In genomic region chr19:49812452-49812996, GRCh38 we compare ENCODE assay signal across 8 cellular contexts. TPM values are rescaled to one million over a fixed set of nuclear protein-coding genes. Genes with fewer than 3 reads are reported as not detected.
DNase-seq lines count a peak whose midpoint lies in the region; ATAC-seq and TF ChIP-seq lines count a peak whose summit lies in the region.

No MANE protein-coding gene starts in this region.

- H3K4me1 ChIP-seq in heart right ventricle (peaks cover 8 to 49% (median 28%) of the 10 kb centered on the region in 9 donors), vagina (peaks cover 42% of the 10 kb centered on the region)

- POLR2A ChIA-PET in MCF 10A (lab: Yijun Ruan, JAX): interaction anchor here (1.0 to 2.9 kb wide), 10 partner anchors 8 to 325 kb away, joined by 3 to 32 read pairs (median 6); partner anchors contain the start of genes AKT1S1, AP2A1, PTOV1 and RPL13A

- BruUV-seq in MCF 10A (replicated peaks; lab: Mats Ljungman, UMichigan): no TSS peak

- H3K36me3 Mint-ChIP-seq in MCF 10A (ENCODE audit: insufficient read depth, unreplicated experiment): peaks cover 17% of the 10 kb centered on the region

- H3K4me3 Mint-ChIP-seq in MCF 10A (ENCODE audit: unreplicated experiment): peak overlapping the region; percentile 92

- H3K27me3 ChIP-seq in heart right ventricle: no peaks in the 10 kb centered on the region
- no peaks in the 10 kb centered on the region for H3K27me3 ChIP-seq in vagina

- H3K36me3 ChIP-seq in heart right ventricle (peaks cover 0 to 5% (median 0%) of the 10 kb centered on the region in 9 donors), vagina (no peaks in the 10 kb centered on the region)

- no peak for ATAC-seq in heart right ventricle
- ATAC-seq in Right ventricle myocardium superior (ENCODE audit: poor library complexity): no peak

- CTCF ChIA-PET in MCF 10A (lab: Yijun Ruan, JAX): interaction anchor here (0.5 kb wide), 1 partner anchor 68 kb away, joined by 3 read pairs; no protein-coding TSS in a partner anchor

- peaks cover 9% of the 10 kb centered on the region for H3K4me1 Mint-ChIP-seq in MCF 10A (ENCODE audit: insufficient read depth, unreplicated experiment)

- H3K27me3 Mint-ChIP-seq in MCF 10A (ENCODE audit: insufficient read depth, unreplicated experiment): no peaks in the 10 kb centered on the region

- 40 to 44% methylated on average over 11 of the region's 11 CpGs for WGBS in heart right ventricle, 2 donors

- TF ChIP-seq CTCF in heart right ventricle (IDR thresholded peaks at IDR 0.05) (no peak), MCF 10A (IDR thresholded peaks at IDR 0.05; ENCODE audit: unreplicated experiment) (no peak), vagina (IDR thresholded peaks at IDR 0.05) (no peak)

- intact Hi-C loops in heart right ventricle (cut with DNase I) (loop anchor here in 4 of 10 donors (5.0 kb wide), 2 partner anchors 40 to 45 kb away; partner anchors contain the start of genes PTOV1 (in 3 of the 4) and AP2A1 (in 1 of the 4)), Right ventricle myocardium superior (cut with DNase I) (no loop called here), MCF 10A (cut with micrococcal nuclease) (no loop called here), vagina (cut with DNase I) (no loop called here)

- no peaks in the 10 kb centered on the region for H3K9me3 Mint-ChIP-seq in MCF 10A (ENCODE audit: unreplicated experiment)

- H3K9me3 ChIP-seq in heart right ventricle: no peaks in the 10 kb centered on the region
- no peaks in the 10 kb centered on the region for H3K9me3 ChIP-seq in vagina

- DNase-seq in heart right ventricle (no peak), Right ventricle myocardium superior (no peak), MCF 10A (ENCODE audit: unreplicated experiment) (no peak), midbrain (lab: John Stamatoyannopoulos, UW) (peak; percentile 48), vagina (ENCODE audit: extremely low spot score in 2 of 2) (no peak), NCI-H524 (lab: John Stamatoyannopoulos, UW) (no peak), GF-D8 (lab: John Stamatoyannopoulos, UW) (no peak), DMS79 (lab: John Stamatoyannopoulos, UW) (no peak)

- peak overlapping the region; percentile 42 to 86 (median 64) for H3K4me3 ChIP-seq in heart right ventricle
- peak overlapping the region; percentile 65 to 69 for H3K4me3 ChIP-seq in vagina

- TF ChIP-seq POLR2A in vagina (IDR thresholded peaks at IDR 0.05): no peak

- peak overlapping the region; percentile 99 for H3K27ac Mint-ChIP-seq in MCF 10A (ENCODE audit: low read depth, unreplicated experiment)

- H3K27ac ChIP-seq in heart right ventricle (peak overlapping the region; percentile 79 to 95 (median 88)), vagina (peak overlapping the region; percentile 86)

RNA-seq across cellular contexts. Expression of gene FUZ, which starts 0.6 kb away (rescaled TPM):
- total RNA-seq in heart right ventricle (10 to 100 TPM; 11.4 to 20.8 (median 14.4) TPM), Right ventricle myocardium superior (19.8 TPM), MCF 10A (2022) (10.9 and 19.0 TPM in 2 replicates), vagina (11.5 TPM)
- 10 to 100 TPM; 16.4 to 24.1 TPM for polyA plus RNA-seq in heart right ventricle

RNA-seq across cellular contexts. Expression of gene MED25, which starts 5.6 kb away (rescaled TPM):
- 100 to 1,000 TPM in 1 of 10 donors, 10 to 100 TPM in 9; 39.7 to 110 (median 54.9) TPM for total RNA-seq in heart right ventricle
- polyA plus RNA-seq in heart right ventricle: 100 to 1,000 TPM in 1 of 2 donors, 10 to 100 TPM in 1; 39.5 to 149 TPM
- 83.4 TPM for total RNA-seq in Right ventricle myocardium superior
- 39.9 and 43.2 TPM in 2 replicates for total RNA-seq in MCF 10A (2022)
- total RNA-seq in vagina: 25.0 TPM

RNA-seq across cellular contexts. Expression of gene PTOV1, which starts 38.4 kb away (rescaled TPM):
- total RNA-seq in heart right ventricle (100 to 1,000 TPM in 3 of 10 donors, 10 to 100 TPM in 7; 67.8 to 137 (median 90.0) TPM), Right ventricle myocardium superior (120 TPM), MCF 10A (2022) (68.5 and 78.8 TPM in 2 replicates), vagina (109 TPM)
- polyA plus RNA-seq in heart right ventricle: 100 to 1,000 TPM; 107 to 220 TPM

RNA-seq across cellular contexts. Expression of gene AP2A1, which starts 45.7 kb away (rescaled TPM):
- total RNA-seq in heart right ventricle: 100 to 1,000 TPM in 1 of 10 donors, 10 to 100 TPM in 9; 56.0 to 108 (median 62.6) TPM
- polyA plus RNA-seq in heart right ventricle: 10 to 100 TPM; 36.1 to 96.3 TPM
- total RNA-seq in Right ventricle myocardium superior: 62.7 TPM
- total RNA-seq in MCF 10A (2022): 70.5 and 80.0 TPM in 2 replicates
- 80.8 TPM for total RNA-seq in vagina

RNA-seq across cellular contexts. Expression of gene TSKS, which starts 49.4 kb away (rescaled TPM):
- total RNA-seq in heart right ventricle: under 1 TPM in 8 of 10 donors, not detected in 2; 0.15 to 0.80 (median 0.36) TPM
- 1 to 10 TPM in 1 of 2 donors, under 1 TPM in 1; 0.64 to 3.4 TPM for polyA plus RNA-seq in heart right ventricle
- 0.86 TPM for total RNA-seq in Right ventricle myocardium superior
- total RNA-seq in MCF 10A (2022): not detected in 2 replicates
- 1.2 TPM for total RNA-seq in vagina
